18 cellular contexts compared by ENCODE assay signal in the genomic region with DNA sequence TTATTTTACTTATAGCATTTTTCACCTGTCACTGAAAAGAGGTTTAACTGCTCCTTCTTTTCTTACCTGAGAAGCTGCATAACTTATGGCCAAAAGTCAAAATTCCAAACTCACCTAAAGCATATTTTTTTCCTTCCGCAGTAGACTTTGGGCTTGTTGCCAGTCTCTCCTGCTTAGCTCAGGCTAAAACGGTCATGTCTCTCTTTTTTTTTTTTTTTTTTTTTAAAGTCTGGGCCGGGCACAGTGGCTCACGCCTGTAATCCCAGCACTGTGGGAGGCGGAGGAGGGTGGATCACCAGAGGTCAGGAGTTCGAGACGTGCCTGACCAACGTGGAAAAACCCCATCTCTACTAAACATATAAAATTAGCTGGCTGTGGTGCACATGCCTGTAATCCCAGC.
DNase-seq lines count a peak whose midpoint lies in the region; ATAC-seq, FAIRE-seq and TF ChIP-seq lines count a peak whose summit lies in the region.
"Had no signal": no experiment of that assay in that cellular context is flagged by ENCODE, and none has a peak within 500 bp of the region (broad histone marks: within the 10 kb centered on the region; RNA-seq: fewer than 3 reads in every experiment).

No MANE protein-coding gene starts in this region.

- H3K36me3 ChIP-seq in pancreas = no peaks in the 10 kb centered on the region
- H3K36me3 ChIP-seq: MG63 had no signal

- intact Hi-C loops in pancreas (cut with DNase I) (no loop called here), right cardiac atrium (cut with DNase I) (no loop called here), left ventricle myocardium superior (cut with micrococcal nuclease) (no loop called here)

- WGBS in pancreas, 2 donors = 51 to 67% methylated on average over 8 of the region's 8 CpGs
- 73% methylated on average over 8 of the region's 8 CpGs for WGBS in right cardiac atrium

- TF ChIP-seq CTCF in pancreas (IDR thresholded peaks at IDR 0.05) = no peak

- H3K27ac ChIP-seq in pancreas (no peak overlapping the region), right cardiac atrium (ENCODE audit: low read length) (no peak overlapping the region)
- H3K27ac ChIP-seq: KMS-11 had no signal

- H3K4me1 ChIP-seq in pancreas (no peaks in the 10 kb centered on the region), right cardiac atrium (ENCODE audit: control insufficient read depth, insufficient read depth, low read length) (no peaks in the 10 kb centered on the region)

- H3K4me3 ChIP-seq in pancreas (no peak overlapping the region), right cardiac atrium (ENCODE audit: low read length) (no peak overlapping the region)
- H3K4me3 ChIP-seq: MG63 had no signal

- no peaks in the 10 kb centered on the region for H3K9me3 ChIP-seq in pancreas
- H3K9me3 ChIP-seq in right cardiac atrium (ENCODE audit: control insufficient read depth, low read length) = peaks cover 2% of the 10 kb centered on the region

- no peak for FAIRE-seq in pancreas (lab: Jason Lieb, UNC)
- FAIRE-seq: GM12892, RCC 7860 had no signal

- H3K27me3 ChIP-seq in pancreas (no peaks in the 10 kb centered on the region), right cardiac atrium (ENCODE audit: control insufficient read depth, insufficient read depth) (no peaks in the 10 kb centered on the region)
- H3K27me3 ChIP-seq: MG63 had no signal

- ATAC-seq in pancreas = peak in 3 of 4 donors; percentile 43 to 61 (median 50)
- no peak for ATAC-seq in right cardiac atrium
- no peak for ATAC-seq in left ventricle myocardium superior

- DNase-seq in HT1080 (ENCODE audit: low read depth) (peak; percentile 57), NCI-H1105 treated with DMSO at 0.1 percent for 48 hours (lab: John Stamatoyannopoulos, UW) (peak; percentile 86), cerebellum (ENCODE audit: low spot score) (peak; percentile 40), pancreas (no peak), SKM-1 (lab: John Stamatoyannopoulos, UW; ENCODE audit: unreplicated experiment) (no peak), right cardiac atrium (no peak), left ventricle myocardium superior (no peak)
- DNase-seq: CD4-positive, alpha-beta memory T cell; DMS79; GDM1; H7; MG63; NCI-H2081; NCI-H510A; SW 1271 had no signal

Comparison
In these comparisons a context has a peak if more than half of its experiments do, and no peak if none do; other contexts are left out.
1. DNase-seq: peak in HT1080 (single experiment), NCI-H1105 treated with DMSO at 0.1 percent for 48 hours (single experiment) and cerebellum (single experiment); none in pancreas (0 of 6), SKM-1 (single experiment), right cardiac atrium (0 of 3) and left ventricle myocardium superior (single experiment).
2. ATAC-seq: peak in pancreas (3 of 4); none in right cardiac atrium (0 of 2) and left ventricle myocardium superior (single experiment).